19 cellular contexts compared by ENCODE assay signal in the genomic region with DNA sequence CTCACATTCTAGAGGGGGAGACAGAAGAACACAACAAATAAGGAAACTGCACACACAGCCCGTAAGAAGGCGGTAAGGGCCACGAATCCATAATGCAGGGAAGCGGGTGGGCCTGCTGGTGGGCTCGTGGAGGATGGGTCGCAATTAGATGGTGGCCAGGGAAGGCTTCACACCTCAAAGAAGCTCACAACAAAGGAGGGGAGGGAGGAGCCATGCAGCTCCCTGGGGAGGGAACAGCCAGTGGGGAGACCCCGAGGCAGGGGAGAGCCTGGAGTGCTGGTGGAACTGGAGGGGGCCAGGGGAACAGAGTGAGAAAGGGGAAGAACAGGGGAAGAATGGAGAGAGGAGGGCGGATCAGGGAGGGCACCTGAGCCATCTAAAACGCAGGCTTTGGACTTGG. TPM values are rescaled to one million over a fixed set of nuclear protein-coding genes. Genes with fewer than 3 reads are reported as not detected.
DNase-seq lines count a peak whose midpoint lies in the region; ATAC-seq and TF ChIP-seq lines count a peak whose summit lies in the region.
"Had no signal": no experiment of that assay in that cellular context is flagged by ENCODE, and none has a peak within 500 bp of the region (broad histone marks: within the 10 kb centered on the region; RNA-seq: fewer than 3 reads in every experiment).

No MANE protein-coding gene starts in this region.

- H3K27me3 ChIP-seq in PC-3 (ENCODE audit: low read length) (no peaks in the 10 kb centered on the region), mammary epithelial cell (ENCODE audit: insufficient read depth, low read length) (no peaks in the 10 kb centered on the region), mucosa of stomach (ENCODE audit: control insufficient read depth, insufficient read depth, low read length) (no peaks in the 10 kb centered on the region), thymus (ENCODE audit: control insufficient read depth, insufficient read depth) (no peaks in the 10 kb centered on the region)

- no peak overlapping the region for H3K27ac ChIP-seq in PC-3 (ENCODE audit: low read length)
- H3K27ac ChIP-seq in mammary epithelial cell (ENCODE audit: insufficient read depth, low read depth, low read length), result peak overlapping the region; percentile 31
- peak overlapping the region; percentile 27 for H3K27ac ChIP-seq in thymus (ENCODE audit: low read depth)

- dilution Hi-C loops in mammary epithelial cell (cut with HindIII; ENCODE audit: low sequenced_read_pairs), result loop anchor here (10.0 kb wide), 1 partner anchor 65 kb away; no protein-coding TSS in a partner anchor

- H2AFZ ChIP-seq in PC-3 (ENCODE audit: low read length) (no peak overlapping the region), mammary epithelial cell (ENCODE audit: low read depth, low read length) (no peak overlapping the region)

- H3K79me2 ChIP-seq in PC-3 (ENCODE audit: low read length) (peaks cover 96% of the 10 kb centered on the region), mammary epithelial cell (ENCODE audit: insufficient read depth, low read length) (peaks cover 97% of the 10 kb centered on the region)

- H3K36me3 Mint-ChIP-seq in activated CD8-positive, alpha-beta T cell treated with anti-CD3 and anti-CD28 coated beads for 36 hours (ENCODE audit: low read depth), result no peaks in the 10 kb centered on the region

- H3K36me3 ChIP-seq in PC-3 (ENCODE audit: low read depth, low read length), result peaks cover 2% of the 10 kb centered on the region; the same call in 1 of the 2 replicates
- no peaks in the 10 kb centered on the region for H3K36me3 ChIP-seq in mammary epithelial cell (ENCODE audit: insufficient read depth, low read length)
- H3K36me3 ChIP-seq in mucosa of stomach (ENCODE audit: control insufficient read depth, insufficient read depth, low read length), result no peaks in the 10 kb centered on the region
- H3K36me3 ChIP-seq in thymus (ENCODE audit: control insufficient read depth, insufficient read depth), result no peaks in the 10 kb centered on the region

- H4K20me1 ChIP-seq in PC-3 (ENCODE audit: low read length) (peaks cover 25% of the 10 kb centered on the region), mammary epithelial cell (ENCODE audit: insufficient read depth, low read length) (no peaks in the 10 kb centered on the region)

- no peaks in the 10 kb centered on the region for H3K4me1 Mint-ChIP-seq in activated CD8-positive, alpha-beta T cell treated with anti-CD3 and anti-CD28 coated beads for 36 hours (ENCODE audit: low read depth)

- POLR2A ChIA-PET in PC-3 (lab: Charles Lee; ENCODE audit: unreplicated experiment), result interaction anchor here (0.6 kb wide), 1 partner anchor 19 kb away, joined by 4 read pairs; no protein-coding TSS in a partner anchor
- POLR2A ChIA-PET in activated CD8-positive, alpha-beta T cell treated with anti-CD3 and anti-CD28 coated beads for 36 hours (lab: Charles Lee), result no interaction called here

- TF ChIP-seq CTCF in PC-3 (conservative IDR thresholded peaks at IDR 0.05; ENCODE audit: low read depth, low read length) (no peak), mammary epithelial cell (conservative IDR thresholded peaks at IDR 0.05 in 1 of 2, IDR thresholded peaks at IDR 0.05 in 1 of 2; ENCODE audit: extremely low read depth in 1 of 2, insufficient read depth in 1 of 2, low read depth in 1 of 2, low read length in 2 of 2) (no peak)
- no peak for TF ChIP-seq CTCF in activated CD8-positive, alpha-beta T cell treated with anti-CD3 and anti-CD28 coated beads for 36 hours (IDR thresholded peaks at IDR 0.05)

- H3K9ac ChIP-seq in PC-3 (ENCODE audit: low read length) (no peak overlapping the region), mammary epithelial cell (ENCODE audit: insufficient read depth, low read length) (peak overlapping the region; percentile 8), mucosa of stomach (ENCODE audit: low read length) (peak overlapping the region; percentile 35)

- H3K4me3 ChIP-seq in PC-3 (ENCODE audit: low read length) (no peak overlapping the region), mammary epithelial cell (replicated peaks in 1 of 3; ENCODE audit: insufficient read depth in 1 of 3, low read depth in 2 of 3, low read length in 3 of 3) (no peak overlapping the region), mucosa of stomach (ENCODE audit: low read length) (peak overlapping the region; percentile 12), thymus (ENCODE audit: low read length) (no peak overlapping the region)
- H3K4me3 ChIP-seq: K562 had no signal

- no peaks in the 10 kb centered on the region for H3K9me2 ChIP-seq in PC-3 (replicated peaks; ENCODE audit: low read length)

- no peaks in the 10 kb centered on the region for H3K27me3 Mint-ChIP-seq in activated CD8-positive, alpha-beta T cell treated with anti-CD3 and anti-CD28 coated beads for 36 hours
- H3K27me3 Mint-ChIP-seq: B cell had no signal

- H3K4me2 ChIP-seq in PC-3 (ENCODE audit: low read length) (peak overlapping the region; percentile 77), mammary epithelial cell (ENCODE audit: insufficient read depth, low read depth, low read length) (peak overlapping the region; percentile 76)

- CTCF ChIA-PET in PC-3 (lab: Charles Lee) (no interaction called here), mammary epithelial cell (lab: Charles Lee; ENCODE audit: low non-redundant PET) (no interaction called here)
- CTCF ChIA-PET in activated CD8-positive, alpha-beta T cell treated with anti-CD3 and anti-CD28 coated beads for 36 hours (lab: Charles Lee), result interaction anchor here (1.4 kb wide), 1 partner anchor 25 kb away, joined by 3 read pairs; no protein-coding TSS in a partner anchor

- ATAC-seq in PC-3 (no peak), HG03457 (IDR thresholded peaks at IDR 0.05; ENCODE audit: unreplicated experiment) (no peak), HG02763 (IDR thresholded peaks at IDR 0.05; ENCODE audit: unreplicated experiment) (no peak)
- ATAC-seq in activated CD8-positive, alpha-beta T cell treated with anti-CD3 and anti-CD28 coated beads for 36 hours, result no peak
- ATAC-seq: K562 had no signal

- in situ Hi-C loops in mammary epithelial cell (cut with MboI; ENCODE audit: low sequenced_read_pairs in 2 of 2), result loop anchor here in 1 of 2 donors (10.0 kb wide), 1 partner anchor 75 kb away; a partner anchor contains a TSS

- DNase-seq in PC-3, result no peak
- no peak for DNase-seq in mammary epithelial cell
- DNase-seq in activated CD8-positive, alpha-beta T cell treated with anti-CD3 and anti-CD28 coated beads for 36 hours, result no peak
- DNase-seq: activated CD4-positive, alpha-beta T cell treated with anti-CD3 and anti-CD28 coated beads for 4 hours; activated CD8-positive, alpha-beta memory T cell treated with anti-CD3 and anti-CD28 coated beads, Interleukin-2, amount 50 U/mL, for 48 hours; activated naive CD4-positive, alpha-beta T cell; NCI-H1048; NCI-H2107; NCI-H524; OCI-M1; stimulated activated CD4-positive, alpha-beta T cell treated with anti-CD3 and anti-CD28 coated beads, Interleukin-1b, Interleukin-23, amount 100 ng/mL, for 48 hours; T-helper 9 cell had no signal

- no peak overlapping the region for H3K4me3 Mint-ChIP-seq in activated CD8-positive, alpha-beta T cell treated with anti-CD3 and anti-CD28 coated beads for 36 hours
- H3K4me3 Mint-ChIP-seq: B cell, neural crest cell had no signal

- H3K9me3 Mint-ChIP-seq in activated CD8-positive, alpha-beta T cell treated with anti-CD3 and anti-CD28 coated beads for 36 hours, result no peaks in the 10 kb centered on the region
- H3K9me3 Mint-ChIP-seq: neural crest cell had no signal

- H3K4me1 ChIP-seq in PC-3 (ENCODE audit: insufficient read depth, low read length), result peaks cover 36% of the 10 kb centered on the region
- H3K4me1 ChIP-seq in mammary epithelial cell (ENCODE audit: insufficient read depth, low read length), result peaks cover 48% of the 10 kb centered on the region
- H3K4me1 ChIP-seq in mucosa of stomach (ENCODE audit: control insufficient read depth, insufficient read depth, low read length), result peaks cover 55% of the 10 kb centered on the region
- no peaks in the 10 kb centered on the region for H3K4me1 ChIP-seq in thymus (ENCODE audit: control insufficient read depth, insufficient read depth, low read length)

- no peaks in the 10 kb centered on the region for H3K9me3 ChIP-seq in PC-3 (ENCODE audit: low read length)
- no peaks in the 10 kb centered on the region for H3K9me3 ChIP-seq in mammary epithelial cell (replicated peaks; ENCODE audit: insufficient read depth, low read length)
- H3K9me3 ChIP-seq in mucosa of stomach (ENCODE audit: control insufficient read depth, low read length), result no peaks in the 10 kb centered on the region
- no peaks in the 10 kb centered on the region for H3K9me3 ChIP-seq in thymus (ENCODE audit: control insufficient read depth)

- BruUV-seq in PC-3 (replicated peaks; lab: Mats Ljungman, UMichigan) (no TSS peak), mammary epithelial cell (replicated peaks; lab: Mats Ljungman, UMichigan) (no TSS peak)

- H3F3A ChIP-seq in PC-3 (ENCODE audit: low read length, unreplicated experiment), result no peaks in the 10 kb centered on the region

- intact Hi-C loops in PC-3 (cut with micrococcal nuclease) (no loop called here), mammary epithelial cell (cut with micrococcal nuclease) (no loop called here)
- intact Hi-C loops in activated CD8-positive, alpha-beta T cell treated with anti-CD3 and anti-CD28 coated beads for 36 hours (cut with micrococcal nuclease), result no loop called here

- H3K27ac Mint-ChIP-seq in activated CD8-positive, alpha-beta T cell treated with anti-CD3 and anti-CD28 coated beads for 36 hours, result no peak overlapping the region
- H3K27ac Mint-ChIP-seq: B cell had no signal

- WGBS in mammary epithelial cell (ENCODE audit: low coverage, missing lambda C conversion rate), result 79% methylated on average over 7 of the region's 9 CpGs
- 93% methylated on average over 9 of the region's 9 CpGs for WGBS in thymus

RNA-seq across cellular contexts. Expression of a gene that starts 13.4 kb away (rescaled TPM):
- total RNA-seq in PC-3 (2014; rRNA removed) (55.6 and 82.1 TPM in 2 replicates), mammary epithelial cell (10 to 100 TPM; 52.7 to 60.2 TPM)
- polyA plus RNA-seq in mammary epithelial cell (39.3 TPM), thymus (14.5 TPM)
- 54.6 TPM for polyA minus RNA-seq in mammary epithelial cell
- total RNA-seq in activated CD8-positive, alpha-beta T cell treated with anti-CD3 and anti-CD28 coated beads for 36 hours, result 1 to 10 TPM in 1 of 2 experiments, under 1 TPM in 1; 0.88 to 2.4 TPM

Comparison
In these comparisons a context has a peak if more than half of its experiments do, and no peak if none do; other contexts are left out.
1. RNA of a gene that starts 13.4 kb away (total RNA-seq): 52.7 to 60.2 TPM in mammary epithelial cell and 55.6 to 82.1 TPM in PC-3; 0.88 to 2.4 TPM in activated CD8-positive, alpha-beta T cell treated with anti-CD3 and anti-CD28 coated beads for 36 hours; every median in the first group is over 10 times any median in the second.